ENCODE assay signal across 9 cellular contexts in genomic region chr3:161508852-161509477, GRCh38. TPM values are rescaled to one million over a fixed set of nuclear protein-coding genes. Genes with fewer than 3 reads are reported as not detected.
A peak's percentile ranks its signal among the peaks of the same experiment; 100 is the strongest.
DNase-seq lines count a peak whose midpoint lies in the region; ATAC-seq and TF ChIP-seq lines count a peak whose summit lies in the region.
"Had no signal": no experiment of that assay in that cellular context is flagged by ENCODE, and none has a peak within 500 bp of the region (broad histone marks: within the 10 kb centered on the region; RNA-seq: fewer than 3 reads in every experiment).

No MANE protein-coding gene starts in this region.

- H3K27me3 Mint-ChIP-seq in natural killer cell (ENCODE audit: low read depth in 2 of 2) = peaks cover 0 to 15% of the 10 kb centered on the region in 2 donors

- H3K4me3 Mint-ChIP-seq in natural killer cell = no peak overlapping the region

- ATAC-seq in GM21526 (IDR thresholded peaks at IDR 0.05; ENCODE audit: low FRiP score, unreplicated experiment) (peak; percentile 85), natural killer cell (no peak)

- no peak for TF ChIP-seq CTCF in natural killer cell (IDR thresholded peaks at IDR 0.05)

- H3K36me3 Mint-ChIP-seq in natural killer cell = no peaks in the 10 kb centered on the region

- peak; percentile 53 for DNase-seq in ELR (ENCODE audit: low read depth)
- peak; percentile 10 for DNase-seq in HT1080 (ENCODE audit: low read depth)
- peak; percentile 13 for DNase-seq in astrocyte of the hippocampus (ENCODE audit: low read depth, low spot score)
- no peak for DNase-seq in natural killer cell
- no peak for DNase-seq in stimulated activated naive CD4-positive, alpha-beta T cell treated with Interleukin-2 at 50 U/mL for 16 hours (lab: John Stamatoyannopoulos, UW)
- DNase-seq in AG08396 (ENCODE audit: low spot score) = no peak
- DNase-seq in hippocampal formation (lab: John Stamatoyannopoulos, UW) = no peak

- H3K4me1 Mint-ChIP-seq in natural killer cell = no peaks in the 10 kb centered on the region

- no peak overlapping the region for H3K27ac Mint-ChIP-seq in natural killer cell

- intact Hi-C loops in natural killer cell (cut with micrococcal nuclease) = no loop called here

- no peaks in the 10 kb centered on the region for H3K9me3 Mint-ChIP-seq in natural killer cell

RNA-seq across cellular contexts. Expression of gene OTOL1, which starts 12.4 kb away (rescaled TPM):
- not detected in 2 replicates for total RNA-seq in HT1080 (2014; rRNA removed; shearing (Covaris generic))
- not detected in 2 replicates for polyA plus RNA-seq in HT1080 (2015; cell fraction: cytosol; rRNA removed)
- not detected in 2 replicates for polyA plus RNA-seq in HT1080 (2015; cell fraction: nucleus; rRNA removed)
- total RNA-seq in natural killer cell = not detected
- total RNA-seq: urinary bladder had no signal
- polyA plus RNA-seq: urinary bladder had no signal

Comparison
In these comparisons a context has a peak if more than half of its experiments do, and no peak if none do; other contexts are left out.
1. DNase-seq: peak in ELR (single experiment), HT1080 (single experiment) and astrocyte of the hippocampus (single experiment); none in natural killer cell (single experiment), stimulated activated naive CD4-positive, alpha-beta T cell treated with Interleukin-2 at 50 U/mL for 16 hours (single experiment), AG08396 (single experiment) and hippocampal formation (0 of 2).